In the genomic region with DNA sequence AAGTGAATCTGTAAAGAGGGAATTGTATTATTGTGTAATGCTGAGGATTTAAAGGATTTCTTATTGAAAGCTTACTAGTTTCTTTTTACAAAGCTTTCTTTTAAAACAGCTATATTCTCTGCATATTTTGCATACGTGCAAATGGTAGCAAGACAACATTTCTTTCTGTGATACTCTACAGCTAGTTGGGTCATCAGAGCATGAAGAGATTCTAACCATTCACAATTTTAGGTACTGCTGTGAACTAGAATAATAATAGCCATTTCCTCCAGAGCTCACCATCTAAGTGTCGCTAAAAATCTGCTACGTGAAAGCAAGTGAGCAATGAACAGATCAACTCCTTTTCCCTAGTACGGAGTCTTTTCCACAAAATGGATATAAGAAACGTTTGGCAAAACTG, we compare ENCODE assay signal across 22 cellular contexts. TPM values are rescaled to one million over a fixed set of nuclear protein-coding genes. Genes with fewer than 3 reads are reported as not detected.
"Had no signal": no experiment of that assay in that cellular context is flagged by ENCODE, and none has a peak within 500 bp of the region (broad histone marks: within the 10 kb centered on the region; RNA-seq: fewer than 3 reads in every experiment).

No MANE protein-coding gene starts in this region.

- H3K4me3 Mint-ChIP-seq: endodermal cell; naive thymus-derived CD8-positive, alpha-beta T cell; neural crest cell; stimulated activated memory B cell treated with anti-CD40 and anti-IgM and Interleukin-4, amounts not matched to agents 10 μg/mL and 1 μg/mL and 100 μg/mL, for 72 hours; stimulated activated naive CD8-positive, alpha-beta T cell treated with anti-CD3 and anti-CD28 coated beads, Interleukin-15, Interleukin-2, amounts not matched to agents 100 ng/mL and 50 ng/mL, for 24 hours had no signal

- H3K9me3 ChIP-seq: colonic mucosa, upper lobe of right lung had no signal

- H3K4me1 Mint-ChIP-seq: neural crest cell; stimulated activated memory B cell treated with anti-CD40 and anti-IgM and Interleukin-4, amounts not matched to agents 10 μg/mL and 1 μg/mL and 100 μg/mL, for 72 hours had no signal

- H3K27ac Mint-ChIP-seq: endodermal cell; naive thymus-derived CD8-positive, alpha-beta T cell; stimulated activated memory B cell treated with anti-CD40 and anti-IgM and Interleukin-4, amounts not matched to agents 10 μg/mL and 1 μg/mL and 100 μg/mL, for 72 hours; stimulated activated naive CD8-positive, alpha-beta T cell treated with anti-CD3 and anti-CD28 coated beads, Interleukin-15, Interleukin-2, amounts not matched to agents 100 ng/mL and 50 ng/mL, for 24 hours had no signal

- H3K36me3 Mint-ChIP-seq: stimulated activated memory B cell treated with anti-CD40 and anti-IgM and Interleukin-4, amounts not matched to agents 10 μg/mL and 1 μg/mL and 100 μg/mL, for 72 hours had no signal

- FAIRE-seq: endothelial cell of umbilical vein had no signal

- DNase-seq: colonic mucosa; effector CD4-positive, alpha-beta T cell; endodermal cell; erythroblast; foreskin melanocyte; heart left ventricle; hippocampal formation; kidney glomerular epithelial cell; mammary epithelial cell; naive thymus-derived CD8-positive, alpha-beta T cell; posterior cingulate gyrus; spleen; stimulated activated CD4-positive, alpha-beta T cell treated with anti-CD3 and anti-CD28 coated beads, Interleukin-15, amount 100 ng/mL, for 24 hours; stimulated activated CD4-positive, alpha-beta T cell treated with anti-CD3 and anti-CD28 coated beads, Interleukin-1b, Interleukin-23, amount 100 ng/mL, for 48 hours; stimulated activated CD4-positive, alpha-beta T cell treated with anti-CD3 and anti-CD28 coated beads, Interleukin-4, amount 100 ng/mL, for 24 hours; upper lobe of right lung had no signal

- H3K4me1 ChIP-seq: colonic mucosa, spleen, tibial nerve, upper lobe of right lung had no signal

- ATAC-seq: heart left ventricle; naive thymus-derived CD8-positive, alpha-beta T cell; sciatic nerve; stimulated activated memory B cell treated with anti-CD40 and anti-IgM and Interleukin-4, amounts not matched to agents 10 μg/mL and 1 μg/mL and 100 μg/mL, for 72 hours; upper lobe of right lung had no signal

- H3K27me3 ChIP-seq: colonic mucosa, heart left ventricle, tibial nerve, upper lobe of right lung had no signal

- H3K4me3 ChIP-seq: colonic mucosa, heart left ventricle, spleen, tibial nerve, upper lobe of right lung had no signal

- H3K36me3 ChIP-seq: colonic mucosa, heart left ventricle, spleen, tibial nerve, upper lobe of right lung had no signal

- H3K27ac ChIP-seq: colonic mucosa, spleen, tibial nerve, upper lobe of right lung had no signal

RNA-seq across cellular contexts. Expression of gene ARHGAP6, which starts 37.3 kb away (rescaled TPM):
- total RNA-seq: mammary epithelial cell had no signal
